In genomic region chr5:159864885-159865622, GRCh38 we compare ENCODE assay signal across 10 cellular contexts. TPM values are rescaled to one million over a fixed set of nuclear protein-coding genes. Genes with fewer than 3 reads are reported as not detected.
DNase-seq lines count a peak whose midpoint lies in the region; ATAC-seq, FAIRE-seq and TF ChIP-seq lines count a peak whose summit lies in the region.
"Had no signal": no experiment of that assay in that cellular context is flagged by ENCODE, and none has a peak within 500 bp of the region (broad histone marks: within the 10 kb centered on the region; RNA-seq: fewer than 3 reads in every experiment).

No MANE protein-coding gene starts in this region.

- peak; percentile 41 for FAIRE-seq in keratinocyte (lab: Jason Lieb, UNC)

- peak; percentile 51 for DNase-seq in GM12865 (ENCODE audit: low read depth)
- no peak for DNase-seq in keratinocyte (ENCODE audit: low read depth, low spot score)
- no peak for DNase-seq in activated effector memory CD4-positive, alpha-beta T cell treated with anti-CD3 and anti-CD28 coated beads, Interleukin-2, amount 50 U/mL, for 16 hours
- DNase-seq in COLO829 (ENCODE audit: low spot score), result no peak
- no peak for DNase-seq in NCI-H748 (lab: John Stamatoyannopoulos, UW; ENCODE audit: unreplicated experiment)

- no peaks in the 10 kb centered on the region for H3K9me1 ChIP-seq in keratinocyte (ENCODE audit: control insufficient read depth, extremely low read depth, insufficient read depth, low read length)

- TF ChIP-seq CTCF in GM12865 (IDR thresholded peaks at IDR 0.05; ENCODE audit: insufficient read depth, low read depth, low read length, missing control alignments), result no peak
- TF ChIP-seq CTCF in keratinocyte (optimal IDR thresholded peaks at IDR 0.05 in 1 of 3, IDR thresholded peaks at IDR 0.05 in 1 of 3, conservative IDR thresholded peaks at IDR 0.05 in 1 of 3; ENCODE audit: extremely low read depth in 1 of 3, insufficient read depth in 2 of 3, low read length in 3 of 3), result no peak

- no peak overlapping the region for H3K9ac ChIP-seq in keratinocyte (ENCODE audit: control insufficient read depth, extremely low read depth, insufficient read depth, low read length)
- H3K9ac ChIP-seq: KMS-11 had no signal

- H3K27ac ChIP-seq in keratinocyte (ENCODE audit: control insufficient read depth, insufficient read depth, low read length), result no peak overlapping the region
- H3K27ac ChIP-seq: cardiac muscle cell, KMS-11 had no signal

- H3K36me3 ChIP-seq in keratinocyte (ENCODE audit: control insufficient read depth in 2 of 2, extremely low read depth in 1 of 2, insufficient read depth in 2 of 2, low read length in 2 of 2), result no peaks in the 10 kb centered on the region
- H3K36me3 ChIP-seq: cardiac muscle cell had no signal

- no peaks in the 10 kb centered on the region for H3K79me2 ChIP-seq in keratinocyte (ENCODE audit: control insufficient read depth, insufficient read depth, low read length)

- H3K9me3 ChIP-seq in keratinocyte (ENCODE audit: control insufficient read depth, low read depth, low read length), result no peaks in the 10 kb centered on the region

- no peak overlapping the region for H2AFZ ChIP-seq in keratinocyte (ENCODE audit: control insufficient read depth, low read length)

- H4K20me1 ChIP-seq in keratinocyte (ENCODE audit: control insufficient read depth, extremely low read depth, insufficient read depth, low read length), result no peaks in the 10 kb centered on the region

- H3K4me1 ChIP-seq in keratinocyte (ENCODE audit: control insufficient read depth, extremely low read depth, insufficient read depth, low read length), result no peaks in the 10 kb centered on the region

- H3K4me3 ChIP-seq in GM12865 (ENCODE audit: low read depth, low read length) (no peak overlapping the region), keratinocyte (ENCODE audit: control insufficient read depth in 2 of 3, extremely low read depth in 1 of 3, insufficient read depth in 2 of 3, low read depth in 1 of 3, low read length in 3 of 3) (no peak overlapping the region)
- H3K4me3 ChIP-seq: cardiac muscle cell had no signal

- ATAC-seq in GM21515 (IDR thresholded peaks at IDR 0.05; ENCODE audit: unreplicated experiment) (peak; percentile 93), HG03520 (IDR thresholded peaks at IDR 0.05; ENCODE audit: unreplicated experiment) (peak; percentile 58), HG02970 (IDR thresholded peaks at IDR 0.05; ENCODE audit: low FRiP score, unreplicated experiment) (no peak)

- dilution Hi-C loops in keratinocyte (cut with MboI; ENCODE audit: extremely low pct_ligation_motif_present, low sequenced_read_pairs), result no loop called here

- no peaks in the 10 kb centered on the region for H3K27me3 ChIP-seq in keratinocyte (ENCODE audit: control insufficient read depth, extremely low read depth, insufficient read depth, low read length)
- H3K27me3 ChIP-seq: cardiac muscle cell had no signal

- peak overlapping the region; percentile 4 for H3K4me2 ChIP-seq in keratinocyte (ENCODE audit: control insufficient read depth, extremely low read depth, insufficient read depth, low read depth, low read length)
- H3K4me2 ChIP-seq: KMS-11 had no signal

RNA-seq across cellular contexts. Expression of gene ADRA1B, which starts 51.2 kb away (rescaled TPM):
- 0.18 to 0.77 TPM (median 0.23 TPM) in 3 replicates for polyA plus RNA-seq in keratinocyte
- not detected for polyA plus RNA-seq in keratinocyte (2011; ENCODE audit: low read depth)
- polyA plus RNA-seq in keratinocyte (2011; cell fraction: cytosol; rRNA removed), result 0.16 and 0.21 TPM in 2 replicates
- 0.35 and 0.36 TPM in 2 replicates for polyA plus RNA-seq in keratinocyte (2011; cell fraction: nucleus; rRNA removed)
- 0.95 TPM in 1 of 2 replicates, not detected in the other for polyA plus RNA-seq in keratinocyte (2012; ENCODE audit: low replicate concordance)
- polyA minus RNA-seq in keratinocyte, result 0.30 to 2.1 TPM (median 0.42 TPM) in 3 replicates
- polyA minus RNA-seq in keratinocyte (2011; cell fraction: cytosol; rRNA and poly(A)+ RNA removed), result not detected
- 0.31 and 0.42 TPM in 2 replicates for polyA minus RNA-seq in keratinocyte (2011; cell fraction: nucleus; rRNA and poly(A)+ RNA removed)
